In genomic region chr16:53518550-53519416, GRCh38 we compare ENCODE assay signal across 8 cellular contexts. TPM values are rescaled to one million over a fixed set of nuclear protein-coding genes. Genes with fewer than 3 reads are reported as not detected.
DNase-seq lines count a peak whose midpoint lies in the region; TF ChIP-seq lines count a peak whose summit lies in the region.

No MANE protein-coding gene starts in this region.

- H3K36me3 ChIP-seq in GM23248 (ENCODE audit: low read depth) (no peaks in the 10 kb centered on the region), right atrium auricular region (no peaks in the 10 kb centered on the region), testis (ENCODE audit: low read depth, missing control alignments) (no peaks in the 10 kb centered on the region)

- H3K9ac ChIP-seq in GM23248 = no peak overlapping the region

- H3K79me2 ChIP-seq in GM23248 (ENCODE audit: insufficient read depth) = no peaks in the 10 kb centered on the region

- H3K27me3 ChIP-seq in GM23248 (replicated peaks; ENCODE audit: insufficient read depth) = no peaks in the 10 kb centered on the region
- H3K27me3 ChIP-seq in right atrium auricular region = no peaks in the 10 kb centered on the region
- H3K27me3 ChIP-seq in testis = no peaks in the 10 kb centered on the region

- no peaks in the 10 kb centered on the region for H3K9me3 ChIP-seq in GM23248 (ENCODE audit: low read depth)
- no peaks in the 10 kb centered on the region for H3K9me3 ChIP-seq in right atrium auricular region
- H3K9me3 ChIP-seq in testis = no peaks in the 10 kb centered on the region

- DNase-seq in GM10266 (ENCODE audit: extremely low spot score) = peak; percentile 75
- peak; percentile 8 for DNase-seq in GM23248
- DNase-seq in NB4 (ENCODE audit: low read depth) = peak; percentile 88
- peak; percentile 76 to 80 for DNase-seq in activated T-cell treated with anti-CD3 and anti-CD28 coated beads, Interleukin-2, amount 50 U/mL, for 48 hours
- DNase-seq in right atrium auricular region (ENCODE audit: low spot score) = peak; percentile 80
- DNase-seq in stimulated activated CD8-positive, alpha-beta memory T cell treated with anti-CD3 and anti-CD28 coated beads, Interleukin-2, amount 100 ng/mL, for 48 hours (ENCODE audit: low read depth in 2 of 2) = peak; percentile 48 to 52
- DNase-seq in testis = no peak
- no peak for DNase-seq in NCI-H2107 (lab: John Stamatoyannopoulos, UW)

- H3K27ac ChIP-seq in GM23248 (no peak overlapping the region), right atrium auricular region (peak overlapping the region; percentile 61 to 75), testis (peak overlapping the region in 1 of 2 donors; percentile 47)

- no peaks in the 10 kb centered on the region for H4K20me1 ChIP-seq in GM23248 (ENCODE audit: insufficient read depth)

- intact Hi-C loops in testis (cut with DNase I; ENCODE audit: low total_unique reads) = no loop called here

- TF ChIP-seq CTCF in GM10266 (IDR thresholded peaks at IDR 0.05; ENCODE audit: control insufficient read depth, insufficient read depth, low read depth, missing control alignments) (no peak), NB4 (IDR thresholded peaks at IDR 0.05; ENCODE audit: low read depth, low read length) (no peak), right atrium auricular region (IDR thresholded peaks at IDR 0.05) (no peak), testis (IDR thresholded peaks at IDR 0.05) (no peak)

- H2AFZ ChIP-seq in GM23248 = peak overlapping the region; percentile 13; the same call in 1 of the 2 replicates

- H3F3A ChIP-seq in GM23248 (ENCODE audit: insufficient read depth) = no peaks in the 10 kb centered on the region

- H3K4me3 ChIP-seq in GM23248 (no peak overlapping the region), NB4 (ENCODE audit: low read depth, low read length) (peak overlapping the region; percentile 26), right atrium auricular region (no peak overlapping the region), testis (no peak overlapping the region)

- H3K4me2 ChIP-seq in GM23248 (ENCODE audit: unreplicated experiment) = peak overlapping the region; percentile 20

- in situ Hi-C loops in GM23248 (cut with MboI) = no loop called here

- 68 to 70% methylated on average over 19 of the region's 19 CpGs for WGBS in GM23248 (ENCODE audit: low coverage in 1 of 2, low lambda C conversion rate in 2 of 2, missing lambda C conversion rate in 2 of 2), 2 experiments
- 83 to 86% methylated on average over 19 of the region's 19 CpGs for WGBS in testis, 2 donors

- no peaks in the 10 kb centered on the region for H3K9me2 ChIP-seq in GM23248 (ENCODE audit: insufficient read depth)

- H3K4me1 ChIP-seq in GM23248 (ENCODE audit: insufficient read depth) = no peaks in the 10 kb centered on the region
- H3K4me1 ChIP-seq in right atrium auricular region = no peaks in the 10 kb centered on the region
- no peaks in the 10 kb centered on the region for H3K4me1 ChIP-seq in testis

- TF ChIP-seq POLR2A in NB4 (IDR thresholded peaks at IDR 0.05; ENCODE audit: extremely low read depth, insufficient read length) = no peak
- no peak for TF ChIP-seq POLR2A in testis (IDR thresholded peaks at IDR 0.05)

RNA-seq across cellular contexts. Expression of gene AKTIP, which starts 15.8 kb away (rescaled TPM):
- 16.4 and 25.8 TPM in 2 replicates for total RNA-seq in GM23248 (2014; rRNA removed; shearing (Covaris generic))
- polyA plus RNA-seq in GM23248 (2016; fragmentation: Nextera tagmentation; extraction: Ambion mirVana) (23.7 and 25.5 TPM in 2 replicates), testis (ENCODE audit: insufficient read depth, low read depth, low replicate concordance) (75.4 TPM)
- total RNA-seq in right atrium auricular region (10 to 100 TPM; 49.8 to 85.3 TPM), testis (10 to 100 TPM; 58.4 to 75.3 TPM)

Comparison
In these comparisons a context has a peak if more than half of its experiments do, and no peak if none do; other contexts are left out.
1. DNase-seq: peak in GM10266 (single experiment), GM23248 (single experiment), NB4 (single experiment), activated T-cell treated with anti-CD3 and anti-CD28 coated beads, Interleukin-2, amount 50 U/mL, for 48 hours (2 of 2), right atrium auricular region (single experiment) and stimulated activated CD8-positive, alpha-beta memory T cell treated with anti-CD3 and anti-CD28 coated beads, Interleukin-2, amount 100 ng/mL, for 48 hours (2 of 2); none in testis (single experiment) and NCI-H2107 (single experiment).